In the genomic region with DNA sequence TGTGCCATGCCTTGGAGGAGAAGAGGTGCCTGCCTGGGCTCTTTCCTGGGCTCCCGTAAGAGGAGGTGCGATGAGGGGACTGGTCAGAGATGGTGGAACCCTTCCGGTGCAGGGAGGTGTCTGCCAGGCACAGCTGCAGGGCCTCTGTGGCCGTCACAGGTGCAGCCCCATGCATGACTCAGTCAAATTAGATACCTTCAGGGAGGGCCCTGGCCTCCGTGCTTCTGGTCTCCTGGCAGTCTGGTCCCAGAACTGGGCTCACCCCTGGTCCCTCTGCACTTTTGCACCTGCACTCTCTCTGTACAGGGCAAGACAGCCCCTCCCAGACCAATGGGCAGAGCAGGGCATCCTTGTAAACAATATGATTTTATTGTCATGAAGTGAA, we compare ENCODE assay signal across 28 cellular contexts.
"Had no signal": no experiment of that assay in that cellular context is flagged by ENCODE, and none has a peak within 500 bp of the region (broad histone marks: within the 10 kb centered on the region; RNA-seq: fewer than 3 reads in every experiment).

No MANE protein-coding gene starts in this region.

- H3K4me3 ChIP-seq: ascending aorta, cardiac muscle cell, PC-9, SJCRH30, SK-N-MC had no signal

- H3K9me3 ChIP-seq: ascending aorta, SJCRH30 had no signal

- ATAC-seq: activated CD8-positive, alpha-beta T cell treated with anti-CD3 and anti-CD28 coated beads for 36 hours; activated T-cell treated with anti-CD3 and anti-CD28 coated beads, Interleukin-2, amount 50 U/mL, for 72 hours had no signal

- DNase-seq: activated CD4-positive, alpha-beta T cell treated with anti-CD3 and anti-CD28 coated beads for 1 hour; activated CD4-positive, alpha-beta T cell treated with anti-CD3 and anti-CD28 coated beads for 48 hours; activated CD4-positive, CD25-positive, alpha-beta regulatory T cell; activated CD8-positive, alpha-beta T cell treated with anti-CD3 and anti-CD28 coated beads for 36 hours; activated gamma-delta T cell; activated naive CD4-positive, alpha-beta T cell treated with Interleukin-2 at 50 U/mL for 16 hours; activated naive CD8-positive, alpha-beta T cell treated with anti-CD3 and anti-CD28 coated beads, Interleukin-2, amount 10 ng/mL, durations not matched to agents 7 days and 5 days; activated T-cell treated with anti-CD3 and anti-CD28 coated beads, Interleukin-2, amount 50 U/mL, for 1 hour; activated T-cell treated with anti-CD3 and anti-CD28 coated beads, Interleukin-2, amount 50 U/mL, for 72 hours; amygdala; MM.1S; MV-4-11; NCI-H1092; NCI-H1436 treated with DMSO at 0.1 percent for 48 hours; NCI-H1694 treated with DMSO at 0.1 percent for 48 hours; NCI-H2029; NCI-H345; NCI-H524 treated with DMSO at 0.1 percent for 48 hours; NCI-H774; PC-9; SHP77; SJCRH30; T1000; WERI-Rb-1 had no signal

- H3K36me3 ChIP-seq: ascending aorta, cardiac muscle cell, SJCRH30, WERI-Rb-1 had no signal

- H3K27ac ChIP-seq: ascending aorta, cardiac muscle cell, KMS-11, PC-9, SJCRH30, SK-N-MC, WERI-Rb-1 had no signal

- H3K27me3 ChIP-seq: ascending aorta, cardiac muscle cell, SJCRH30 had no signal

- H3K4me1 ChIP-seq: ascending aorta, SJCRH30 had no signal
